Comparison of ENCODE assay signal across 10 cellular contexts in genomic region chr16:58264961-58265479, GRCh38. TPM values are rescaled to one million over a fixed set of nuclear protein-coding genes. Genes with fewer than 3 reads are reported as not detected.
A peak's percentile ranks its signal among the peaks of the same experiment; 100 is the strongest.
DNase-seq lines count a peak whose midpoint lies in the region; TF ChIP-seq lines count a peak whose summit lies in the region.
"Had no signal": no experiment of that assay in that cellular context is flagged by ENCODE, and none has a peak within 500 bp of the region (broad histone marks: within the 10 kb centered on the region; RNA-seq: fewer than 3 reads in every experiment).

No MANE protein-coding gene starts in this region.

- no peak overlapping the region for H3K4me3 Mint-ChIP-seq in activated T-helper 2 cell treated with anti-CD3 and anti-CD28 coated beads, Interferon-gamma antibody, Interleukin-2, Interleukin-4, amounts not matched to agents 10 μg/mL and 5 μg/mL and 100 μg/mL, durations not matched to agents 14 hours and 24 hours and 36 hours (ENCODE audit: low read depth)

- no peak for TF ChIP-seq CTCF in BJ (IDR thresholded peaks at IDR 0.05; ENCODE audit: insufficient read depth, low read depth, low read length)

- intact Hi-C loops in activated T-helper 2 cell treated with anti-CD3 and anti-CD28 coated beads, Interferon-gamma antibody, Interleukin-2, Interleukin-4, amounts not matched to agents 10 μg/mL and 5 μg/mL and 100 μg/mL, durations not matched to agents 14 hours and 24 hours and 36 hours (cut with micrococcal nuclease), result no loop called here

- H3K9me3 Mint-ChIP-seq in activated T-helper 2 cell treated with anti-CD3 and anti-CD28 coated beads, Interferon-gamma antibody, Interleukin-2, Interleukin-4, amounts not matched to agents 10 μg/mL and 5 μg/mL and 100 μg/mL, durations not matched to agents 14 hours and 24 hours and 36 hours, result no peaks in the 10 kb centered on the region

- peak overlapping the region; percentile 30 for H3K27ac Mint-ChIP-seq in activated T-helper 2 cell treated with anti-CD3 and anti-CD28 coated beads, Interferon-gamma antibody, Interleukin-2, Interleukin-4, amounts not matched to agents 10 μg/mL and 5 μg/mL and 100 μg/mL, durations not matched to agents 14 hours and 24 hours and 36 hours

- H3K36me3 ChIP-seq in BJ (ENCODE audit: control insufficient read depth, insufficient read depth, low read length), result no peaks in the 10 kb centered on the region

- no peaks in the 10 kb centered on the region for H3K36me3 Mint-ChIP-seq in activated T-helper 2 cell treated with anti-CD3 and anti-CD28 coated beads, Interferon-gamma antibody, Interleukin-2, Interleukin-4, amounts not matched to agents 10 μg/mL and 5 μg/mL and 100 μg/mL, durations not matched to agents 14 hours and 24 hours and 36 hours (ENCODE audit: low read depth)

- CTCF ChIA-PET in BJ (lab: Yijun Ruan, JAX), result no interaction called here

- H3K27me3 ChIP-seq in BJ (ENCODE audit: control insufficient read depth, insufficient read depth, low read length), result no peaks in the 10 kb centered on the region

- DNase-seq in BJ (ENCODE audit: low read depth), result peak; percentile 54
- DNase-seq in HK-2 (ENCODE audit: unreplicated experiment), result peak; percentile 53
- DNase-seq in activated T-helper 2 cell treated with anti-CD3 and anti-CD28 coated beads, Interferon-gamma antibody, Interleukin-2, Interleukin-4, amounts not matched to agents 10 μg/mL and 5 μg/mL and 100 μg/mL, durations not matched to agents 14 hours and 24 hours and 36 hours (ENCODE audit: low spot score), result no peak
- DNase-seq in left kidney (ENCODE audit: low read depth, low spot score), result peak; percentile 7
- DNase-seq in T-helper 1 cell, result no peak
- DNase-seq in SKM-1 treated with dmso at 0.1 percent for 144 hours (lab: John Stamatoyannopoulos, UW; ENCODE audit: unreplicated experiment), result no peak
- DNase-seq in NCI-H774 (lab: John Stamatoyannopoulos, UW), result no peak
- no peak for DNase-seq in mucosa of gallbladder (ENCODE audit: low spot score)
- DNase-seq: NCI-H2081 treated with DMSO at 0.1 percent for 48 hours had no signal

- no peak overlapping the region for H3K4me3 ChIP-seq in BJ (ENCODE audit: low read depth, low read length)

- POLR2A ChIA-PET in BJ (lab: Charles Lee), result no interaction called here

- H3K4me1 Mint-ChIP-seq in activated T-helper 2 cell treated with anti-CD3 and anti-CD28 coated beads, Interferon-gamma antibody, Interleukin-2, Interleukin-4, amounts not matched to agents 10 μg/mL and 5 μg/mL and 100 μg/mL, durations not matched to agents 14 hours and 24 hours and 36 hours (ENCODE audit: low read depth), result peaks cover 6% of the 10 kb centered on the region

- H3K27me3 Mint-ChIP-seq in activated T-helper 2 cell treated with anti-CD3 and anti-CD28 coated beads, Interferon-gamma antibody, Interleukin-2, Interleukin-4, amounts not matched to agents 10 μg/mL and 5 μg/mL and 100 μg/mL, durations not matched to agents 14 hours and 24 hours and 36 hours (ENCODE audit: low read depth), result peaks cover 2% of the 10 kb centered on the region

RNA-seq across cellular contexts. Expression of gene PRSS54, which starts 29.8 kb away (rescaled TPM):
- not detected in 2 replicates for polyA plus RNA-seq in BJ (2011; rRNA removed)
- polyA minus RNA-seq in BJ (2011; rRNA and poly(A)+ RNA removed), result not detected in 2 replicates
- not detected in 2 replicates for total RNA-seq in activated T-helper 2 cell treated with anti-CD3 and anti-CD28 coated beads, Interferon-gamma antibody, Interleukin-2, Interleukin-4, amounts not matched to agents 10 μg/mL and 5 μg/mL and 100 μg/mL, durations not matched to agents 14 hours and 24 hours and 36 hours
- total RNA-seq in mucosa of gallbladder, result not detected
- polyA plus RNA-seq: neural cell had no signal

Comparison
In these comparisons a context has a peak if more than half of its experiments do, and no peak if none do; other contexts are left out.
1. DNase-seq: peak in BJ (single experiment), HK-2 (single experiment) and left kidney (single experiment); none in activated T-helper 2 cell treated with anti-CD3 and anti-CD28 coated beads, Interferon-gamma antibody, Interleukin-2, Interleukin-4, amounts not matched to agents 10 μg/mL and 5 μg/mL and 100 μg/mL, durations not matched to agents 14 hours and 24 hours and 36 hours (single experiment), T-helper 1 cell (0 of 5), SKM-1 treated with dmso at 0.1 percent for 144 hours (single experiment), NCI-H774 (single experiment) and mucosa of gallbladder (single experiment).